ENCODE assay signal across 8 cellular contexts in the genomic region with DNA sequence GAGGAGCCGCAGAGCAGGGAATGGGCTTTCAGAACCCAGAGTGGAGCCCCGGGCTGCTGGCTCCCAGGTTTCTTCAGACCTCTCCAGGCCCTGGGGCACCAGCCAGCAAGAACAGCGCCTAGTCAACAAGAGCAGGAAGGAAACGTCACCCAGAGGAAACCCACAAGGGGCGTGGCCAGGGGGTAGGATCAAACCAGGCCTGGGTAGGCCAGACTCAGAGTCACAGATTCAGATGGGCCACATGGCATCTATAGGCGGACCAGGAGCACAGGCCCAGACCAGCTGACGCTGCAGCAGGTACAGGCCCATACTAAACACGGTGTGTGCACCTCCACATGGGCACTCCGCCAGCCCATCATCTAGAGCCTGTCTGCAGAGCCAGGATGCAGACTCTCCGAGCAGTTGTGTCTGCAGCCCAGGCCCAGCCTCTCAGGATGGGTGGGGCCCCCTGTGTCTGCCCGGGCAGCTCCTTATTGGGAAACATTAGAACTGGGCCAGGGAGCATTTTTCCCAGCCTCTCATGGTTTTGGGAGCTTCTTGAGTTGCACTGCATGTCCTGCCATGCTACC. TPM values are rescaled to one million over a fixed set of nuclear protein-coding genes. Genes with fewer than 3 reads are reported as not detected.
A peak's percentile ranks its signal among the peaks of the same experiment; 100 is the strongest.
DNase-seq lines count a peak whose midpoint lies in the region; ATAC-seq and TF ChIP-seq lines count a peak whose summit lies in the region.

A gene (minus strand): TSS at position 127 of the 569 bp plus-strand sequence. CDS start 552 bp downstream, outside the sequence.

- peak; percentile 68 for DNase-seq in A673 (ENCODE audit: low spot score)
- DNase-seq in Panc1 (ENCODE audit: low read depth, low spot score): no peak
- DNase-seq in activated T-helper 1 cell treated with Interleukin-2 at 50 U/mL for 16 hours (ENCODE audit: low read depth): peak; percentile 90
- peak; percentile 96 for DNase-seq in fibroblast of the aortic adventitia (ENCODE audit: low read depth)
- peak in 33 of 56 donors; percentile 8 to 57 (median 25) for DNase-seq in nucleus accumbens (lab: John Stamatoyannopoulos, UW)
- peak in 36 of 49 donors; percentile 14 to 80 (median 47) for DNase-seq in substantia nigra (lab: John Stamatoyannopoulos, UW)

- H3K4me1 ChIP-seq in A673 (ENCODE audit: insufficient read depth, low read length, poor library complexity, severe bottlenecking) (no peaks in the 10 kb centered on the region), Panc1 (ENCODE audit: control insufficient read depth, insufficient read depth, low read length) (no peaks in the 10 kb centered on the region)

- POLR2A ChIA-PET in A673 (lab: Charles Lee; ENCODE audit: low non-redundant PET) (no interaction called here), Panc1 (lab: Charles Lee) (no interaction called here)

- in situ Hi-C loops in Panc1 (cut with HindIII; ENCODE audit: low pct_unique_long_range_greater_than_20kb, low sequenced_read_pairs): no loop called here

- TF ChIP-seq CTCF in A673 (conservative IDR thresholded peaks at IDR 0.05; ENCODE audit: low read depth, low read length) (no peak), Panc1 (IDR thresholded peaks at IDR 0.05) (no peak), fibroblast of the aortic adventitia (IDR thresholded peaks at IDR 0.05; ENCODE audit: insufficient read depth, low read length) (no peak)

- H3K36me3 ChIP-seq in A673 (ENCODE audit: insufficient read depth, low read length, poor library complexity, severe bottlenecking) (no peaks in the 10 kb centered on the region), Panc1 (ENCODE audit: control insufficient read depth, insufficient read depth, low read length) (no peaks in the 10 kb centered on the region)

- intact Hi-C loops in A673 (cut with micrococcal nuclease; ENCODE audit: unreplicated experiment): no loop called here
- intact Hi-C loops in Panc1 (cut with micrococcal nuclease; ENCODE audit: unreplicated experiment): no loop called here

- H3K27me3 ChIP-seq in A673 (replicated peaks; ENCODE audit: insufficient read depth, low read depth, low read length, poor library complexity): no peaks in the 10 kb centered on the region
- no peaks in the 10 kb centered on the region for H3K27me3 ChIP-seq in Panc1 (ENCODE audit: control insufficient read depth, insufficient read depth, low read length)

- BruUV-seq in A673 (replicated peaks; lab: Mats Ljungman, UMichigan) (no TSS peak), Panc1 (replicated peaks; lab: Mats Ljungman, UMichigan) (no TSS peak)

- H3K4me3 ChIP-seq in A673 (ENCODE audit: low read depth, low read length, poor library complexity, severe bottlenecking) (no peak within 1 kb of the TSS), Panc1 (ENCODE audit: low read depth in 2 of 2, low read length in 2 of 2) (no peak within 1 kb of the TSS; a peak in 1 of 4 replicates), fibroblast of the aortic adventitia (ENCODE audit: low read depth, low read length) (peak within 1 kb of the TSS; percentile 87)

- ATAC-seq in GM18867 (IDR thresholded peaks at IDR 0.05; ENCODE audit: unreplicated experiment) (peak; percentile 86), HG03097 (IDR thresholded peaks at IDR 0.05; ENCODE audit: low FRiP score, unreplicated experiment) (peak; percentile 71), Panc1 (peak; percentile 52; the same call in 1 of the 2 replicates)

- CTCF ChIA-PET in A673 (lab: Charles Lee) (interaction anchor here (0.6 to 0.7 kb wide), 2 partner anchors 33 to 840 kb away, joined by 3 read pairs; no protein-coding TSS in a partner anchor), Panc1 (lab: Charles Lee) (no interaction called here)

- no peaks in the 10 kb centered on the region for H3K9me3 ChIP-seq in A673 (ENCODE audit: low read depth, low read length, poor library complexity, severe bottlenecking)
- no peaks in the 10 kb centered on the region for H3K9me3 ChIP-seq in Panc1 (ENCODE audit: control insufficient read depth, insufficient read depth, low read depth, low read length)

- no peak within 1 kb of the TSS for H3K27ac ChIP-seq in A673 (ENCODE audit: low read depth, low read length, poor library complexity, severe bottlenecking)
- H3K27ac ChIP-seq in Panc1 (ENCODE audit: low read length): no peak within 1 kb of the TSS
- H3K27ac ChIP-seq in substantia nigra (ENCODE audit: low read depth, low read length, poor library complexity, severe bottlenecking): peak within 1 kb of the TSS; percentile 51

RNA-seq across cellular contexts. Expression of the gene that starts here (rescaled TPM):
- total RNA-seq in A673 (2021) (5.2 and 6.7 TPM in 2 replicates), Panc1 (2021; ENCODE audit: unreplicated experiment) (0.57 TPM), fibroblast of the aortic adventitia (ENCODE audit: low replicate concordance) (35.1 and 55.4 TPM in 2 replicates)
- 0.28 TPM for polyA plus RNA-seq in Panc1 (2012; ENCODE audit: insufficient read length)

Comparison
In these comparisons a context has a peak if more than half of its experiments do, and no peak if none do; other contexts are left out.
1. Peak in ATAC-seq in Panc1; RNA of the gene not detected or under 1 TPM.